In genomic region chr1:55337801-55338447, GRCh38 we compare ENCODE assay signal across 8 cellular contexts.
DNase-seq lines count a peak whose midpoint lies in the region; ATAC-seq, FAIRE-seq and TF ChIP-seq lines count a peak whose summit lies in the region.

No MANE protein-coding gene starts in this region.

- H3K36me3 ChIP-seq in PC-9 (ENCODE audit: low read depth) (no peaks in the 10 kb centered on the region), parathyroid adenoma (ENCODE audit: control insufficient read depth, insufficient read depth, low read length) (no peaks in the 10 kb centered on the region)

- no peaks in the 10 kb centered on the region for H3K27me3 ChIP-seq in PC-9 (ENCODE audit: insufficient read depth, low read depth)
- H3K27me3 ChIP-seq in parathyroid adenoma (ENCODE audit: control insufficient read depth, insufficient read depth, low read length) = no peaks in the 10 kb centered on the region

- FAIRE-seq in GM18507 (lab: Jason Lieb, UNC) = peak; percentile 73

- H3K4me1 Mint-ChIP-seq in CD14-positive monocyte (no peaks in the 10 kb centered on the region), endothelial cell (ENCODE audit: unreplicated experiment) (peaks cover 14% of the 10 kb centered on the region)

- no peaks in the 10 kb centered on the region for H4K20me1 ChIP-seq in PC-9 (ENCODE audit: insufficient read depth)

- peaks cover 0 to 9% (median 4%) of the 10 kb centered on the region in 7 donors for H3K9me3 Mint-ChIP-seq in CD14-positive monocyte
- H3K9me3 Mint-ChIP-seq in endothelial cell (ENCODE audit: unreplicated experiment) = no peaks in the 10 kb centered on the region

- H3K4me3 Mint-ChIP-seq in CD14-positive monocyte (no peak overlapping the region), endothelial cell (ENCODE audit: unreplicated experiment) (no peak overlapping the region)

- TF ChIP-seq POLR2A in GM18505 (IDR thresholded peaks at IDR 0.05; ENCODE audit: borderline replicate concordance, extremely low read depth, insufficient read depth, insufficient read length) = no peak

- no peak overlapping the region for H3K9ac ChIP-seq in parathyroid adenoma

- POLR2A ChIA-PET in PC-9 (lab: Charles Lee; ENCODE audit: unreplicated experiment) = interaction anchor here (0.5 kb wide), 1 partner anchor 256 kb away, joined by 5 read pairs; no protein-coding TSS in a partner anchor

- H3K36me3 Mint-ChIP-seq in CD14-positive monocyte (no peaks in the 10 kb centered on the region), endothelial cell (ENCODE audit: low read depth, unreplicated experiment) (no peaks in the 10 kb centered on the region)

- TF ChIP-seq CTCF in CD14-positive monocyte (IDR thresholded peaks at IDR 0.05) = peak; percentile 32
- TF ChIP-seq CTCF in PC-9 (conservative IDR thresholded peaks at IDR 0.05) = peak; percentile 39; the same call in 1 of the 2 replicates
- TF ChIP-seq CTCF in endothelial cell (IDR thresholded peaks at IDR 0.05; ENCODE audit: unreplicated experiment) = peak; percentile 40
- TF ChIP-seq CTCF in parathyroid adenoma (IDR thresholded peaks at IDR 0.05) = peak; percentile 27

- H3K4me1 ChIP-seq in PC-9 (replicated peaks; ENCODE audit: insufficient read depth) (no peaks in the 10 kb centered on the region), parathyroid adenoma (no peaks in the 10 kb centered on the region)

- no TSS peak for BruUV-seq in PC-9 (replicated peaks; lab: Mats Ljungman, UMichigan)

- H3K9me3 ChIP-seq in PC-9 (ENCODE audit: insufficient read depth, low read depth) (peaks cover 10% of the 10 kb centered on the region), parathyroid adenoma (ENCODE audit: control insufficient read depth, low read length) (no peaks in the 10 kb centered on the region)

- intact Hi-C loops in CD14-positive monocyte (cut with micrococcal nuclease) = no loop called here
- intact Hi-C loops in PC-9 (cut with micrococcal nuclease; ENCODE audit: unreplicated experiment) = loop anchor here (5.0 kb wide), 1 partner anchor 51 kb away; no protein-coding TSS in a partner anchor

- H3K27me3 Mint-ChIP-seq in CD14-positive monocyte (ENCODE audit: low read depth in 3 of 3) (peaks cover 1 to 5% (median 2%) of the 10 kb centered on the region in 3 donors), endothelial cell (ENCODE audit: unreplicated experiment) (peaks cover 16% of the 10 kb centered on the region)

- H3K79me2 ChIP-seq in PC-9 (ENCODE audit: low read depth) (no peaks in the 10 kb centered on the region), parathyroid adenoma (no peaks in the 10 kb centered on the region)

- ATAC-seq in HG03571 (IDR thresholded peaks at IDR 0.05; ENCODE audit: unreplicated experiment) (peak; percentile 77), GM18505 (IDR thresholded peaks at IDR 0.05; ENCODE audit: unreplicated experiment) (no peak)

- H3K27ac Mint-ChIP-seq in CD14-positive monocyte (no peak overlapping the region), endothelial cell (ENCODE audit: unreplicated experiment) (no peak overlapping the region)

- CTCF ChIA-PET in PC-9 (lab: Charles Lee) = no interaction called here

- H2AFZ ChIP-seq in PC-9 (no peak overlapping the region), parathyroid adenoma (no peak overlapping the region)

- H3K4me3 ChIP-seq in PC-9 = no peak overlapping the region
- no peak overlapping the region for H3K4me3 ChIP-seq in parathyroid adenoma (ENCODE audit: low read depth, low read length)

- H3K4me2 ChIP-seq in PC-9 (no peak overlapping the region), parathyroid adenoma (ENCODE audit: low read length) (no peak overlapping the region)

- no peak for DNase-seq in CD14-positive monocyte (ENCODE audit: low spot score)
- peak; percentile 8 for DNase-seq in GM18507 (ENCODE audit: extremely low spot score, insufficient read length, low read depth)
- DNase-seq in PC-9 = peak in 1 of 2 experiments; percentile 6
- DNase-seq in endothelial cell (ENCODE audit: low spot score) = peak; percentile 37
- no peak for DNase-seq in ureter (ENCODE audit: low spot score)

- H3K27ac ChIP-seq in PC-9 (no peak overlapping the region), parathyroid adenoma (no peak overlapping the region)

- no peaks in the 10 kb centered on the region for H3K9me2 ChIP-seq in PC-9 (ENCODE audit: insufficient read depth)

- no peaks in the 10 kb centered on the region for H3F3A ChIP-seq in PC-9 (ENCODE audit: insufficient read depth, low read depth)

Comparison
In these comparisons a context has a peak if more than half of its experiments do, and no peak if none do; other contexts are left out.
1. DNase-seq: peak in GM18507 (single experiment) and endothelial cell (single experiment); none in CD14-positive monocyte (single experiment) and ureter (single experiment).
2. Peak in every context shown above with its lines, with median percentiles within 50 percentile points of each other: CTCF ChIP-seq.